Comparison of ENCODE assay signal across 9 cellular contexts in genomic region chr1:41341756-41342562, GRCh38. TPM values are rescaled to one million over a fixed set of nuclear protein-coding genes. Genes with fewer than 3 reads are reported as not detected.
A peak's percentile ranks its signal among the peaks of the same experiment; 100 is the strongest.
DNase-seq lines count a peak whose midpoint lies in the region; ATAC-seq and TF ChIP-seq lines count a peak whose summit lies in the region.
"Had no signal": no experiment of that assay in that cellular context is flagged by ENCODE, and none has a peak within 500 bp of the region (broad histone marks: within the 10 kb centered on the region; RNA-seq: fewer than 3 reads in every experiment).

No MANE protein-coding gene starts in this region.

- peak overlapping the region; percentile 25 to 73 (median 69) for H3K27ac ChIP-seq in stomach

- DNase-seq in activated CD4-positive, alpha-beta memory T cell treated with anti-CD3 and anti-CD28 coated beads, Interleukin-2, amount 10 ng/mL, durations not matched to agents 7 days and 5 days = peak; percentile 12
- DNase-seq in activated CD4-positive, alpha-beta memory T cell treated with anti-CD3 and anti-CD28 coated beads for 36 hours = no peak
- DNase-seq in NOMO-1 treated with dmso at 0.1 percent for 144 hours (lab: John Stamatoyannopoulos, UW; ENCODE audit: unreplicated experiment) (peak; percentile 66), left ventricle myocardium superior (no peak), stomach (peak; percentile 67), UCSD-AML1 (lab: John Stamatoyannopoulos, UW; ENCODE audit: unreplicated experiment) (no peak)
- no peak for DNase-seq in activated CD4-positive, alpha-beta T cell treated with anti-CD3 and anti-CD28 coated beads, Interleukin-2, amount 50 U/mL, for 1 hour
- DNase-seq in activated CD4-positive, alpha-beta T cell treated with anti-CD3 and anti-CD28 coated beads for 36 hours = no peak

- H3K9me3 Mint-ChIP-seq in activated CD4-positive, alpha-beta memory T cell treated with anti-CD3 and anti-CD28 coated beads, Interleukin-2, amount 10 ng/mL, durations not matched to agents 7 days and 5 days = peaks cover 6% of the 10 kb centered on the region
- H3K9me3 Mint-ChIP-seq in activated CD4-positive, alpha-beta memory T cell treated with anti-CD3 and anti-CD28 coated beads for 36 hours = peaks cover 7% of the 10 kb centered on the region
- H3K9me3 Mint-ChIP-seq in activated CD4-positive, alpha-beta T cell treated with anti-CD3 and anti-CD28 coated beads for 36 hours (ENCODE audit: low read depth) = peaks cover 6% of the 10 kb centered on the region

- 22 to 40% (median 25%) methylated on average over 12 to 15 of the region's 15 CpGs for WGBS in stomach, 5 donors

- H3K4me1 Mint-ChIP-seq in activated CD4-positive, alpha-beta memory T cell treated with anti-CD3 and anti-CD28 coated beads, Interleukin-2, amount 10 ng/mL, durations not matched to agents 7 days and 5 days = peaks cover 17% of the 10 kb centered on the region
- H3K4me1 Mint-ChIP-seq in activated CD4-positive, alpha-beta memory T cell treated with anti-CD3 and anti-CD28 coated beads for 36 hours (ENCODE audit: low read depth) = peaks cover 5% of the 10 kb centered on the region
- H3K4me1 Mint-ChIP-seq in activated CD4-positive, alpha-beta T cell treated with anti-CD3 and anti-CD28 coated beads for 36 hours = peaks cover 9% of the 10 kb centered on the region

- ATAC-seq in left ventricle myocardium superior = peak; percentile 44
- no peak for ATAC-seq in activated CD4-positive, alpha-beta T cell treated with anti-CD3 and anti-CD28 coated beads for 36 hours

- H3K27ac Mint-ChIP-seq in activated CD4-positive, alpha-beta memory T cell treated with anti-CD3 and anti-CD28 coated beads, Interleukin-2, amount 10 ng/mL, durations not matched to agents 7 days and 5 days = no peak overlapping the region
- H3K27ac Mint-ChIP-seq in activated CD4-positive, alpha-beta memory T cell treated with anti-CD3 and anti-CD28 coated beads for 36 hours = no peak overlapping the region
- H3K27ac Mint-ChIP-seq in activated CD4-positive, alpha-beta T cell treated with anti-CD3 and anti-CD28 coated beads for 36 hours = no peak overlapping the region
- H3K27ac Mint-ChIP-seq: B cell had no signal

- TF ChIP-seq EP300 in stomach (IDR thresholded peaks at IDR 0.05) = no peak

- intact Hi-C loops in activated CD4-positive, alpha-beta memory T cell treated with anti-CD3 and anti-CD28 coated beads for 36 hours (cut with micrococcal nuclease) = no loop called here
- intact Hi-C loops in left ventricle myocardium superior (cut with micrococcal nuclease) (no loop called here), stomach (cut with DNase I; ENCODE audit: low total_unique reads) (no loop called here)
- intact Hi-C loops in activated CD4-positive, alpha-beta T cell treated with anti-CD3 and anti-CD28 coated beads for 36 hours (cut with DNase I, micrococcal nuclease) = no loop called here

- TF ChIP-seq CTCF in stomach (IDR thresholded peaks at IDR 0.05) = no peak

- H3K4me3 ChIP-seq in stomach = peak overlapping the region in 1 of 4 donors; percentile 16

- H3K36me3 ChIP-seq in stomach = no peaks in the 10 kb centered on the region

- CTCF ChIA-PET in activated CD4-positive, alpha-beta memory T cell treated with anti-CD3 and anti-CD28 coated beads, Interleukin-2, amount 10 ng/mL, durations not matched to agents 7 days and 5 days (lab: Charles Lee) = interaction anchor here (0.9 kb wide), 1 partner anchor 19 kb away, joined by 4 read pairs; no protein-coding TSS in a partner anchor
- CTCF ChIA-PET in activated CD4-positive, alpha-beta memory T cell treated with anti-CD3 and anti-CD28 coated beads for 36 hours (lab: Charles Lee) = interaction anchor here (1.4 to 1.5 kb wide), 2 partner anchors 20 to 29 kb away, joined by 3 to 4 read pairs; partner anchors contain the start of gene FOXO6
- CTCF ChIA-PET in activated CD4-positive, alpha-beta T cell treated with anti-CD3 and anti-CD28 coated beads for 36 hours (lab: Charles Lee) = interaction anchor here (0.6 to 2.5 kb wide), 4 partner anchors 9 to 391 kb away, joined by 3 to 8 read pairs (median 5); no protein-coding TSS in a partner anchor

- POLR2A ChIA-PET in activated CD4-positive, alpha-beta memory T cell treated with anti-CD3 and anti-CD28 coated beads, Interleukin-2, amount 10 ng/mL, durations not matched to agents 7 days and 5 days (lab: Charles Lee) = no interaction called here
- POLR2A ChIA-PET in activated CD4-positive, alpha-beta memory T cell treated with anti-CD3 and anti-CD28 coated beads for 36 hours (lab: Charles Lee) = no interaction called here
- POLR2A ChIA-PET in activated CD4-positive, alpha-beta T cell treated with anti-CD3 and anti-CD28 coated beads for 36 hours (lab: Charles Lee) = interaction anchor here (0.6 to 1.1 kb wide), 2 partner anchors 19 to 967 kb away, joined by 3 read pairs; no protein-coding TSS in a partner anchor

- H3K27me3 Mint-ChIP-seq in activated CD4-positive, alpha-beta memory T cell treated with anti-CD3 and anti-CD28 coated beads, Interleukin-2, amount 10 ng/mL, durations not matched to agents 7 days and 5 days = peaks cover 22% of the 10 kb centered on the region
- peaks cover 19% of the 10 kb centered on the region for H3K27me3 Mint-ChIP-seq in activated CD4-positive, alpha-beta memory T cell treated with anti-CD3 and anti-CD28 coated beads for 36 hours
- H3K27me3 Mint-ChIP-seq in activated CD4-positive, alpha-beta T cell treated with anti-CD3 and anti-CD28 coated beads for 36 hours = peaks cover 19% of the 10 kb centered on the region

- TF ChIP-seq POLR2A in stomach (IDR thresholded peaks at IDR 0.05) = no peak

- H3K9me3 ChIP-seq in stomach = peaks cover 0 to 19% (median 9%) of the 10 kb centered on the region in 4 donors

- H3K4me1 ChIP-seq in stomach = peaks cover 0 to 16% (median 16%) of the 10 kb centered on the region in 4 donors

- no peak overlapping the region for H3K4me3 Mint-ChIP-seq in activated CD4-positive, alpha-beta memory T cell treated with anti-CD3 and anti-CD28 coated beads, Interleukin-2, amount 10 ng/mL, durations not matched to agents 7 days and 5 days
- no peak overlapping the region for H3K4me3 Mint-ChIP-seq in activated CD4-positive, alpha-beta memory T cell treated with anti-CD3 and anti-CD28 coated beads for 36 hours
- H3K4me3 Mint-ChIP-seq in activated CD4-positive, alpha-beta T cell treated with anti-CD3 and anti-CD28 coated beads for 36 hours = no peak overlapping the region
- H3K4me3 Mint-ChIP-seq: B cell had no signal

- H3K36me3 Mint-ChIP-seq in activated CD4-positive, alpha-beta memory T cell treated with anti-CD3 and anti-CD28 coated beads, Interleukin-2, amount 10 ng/mL, durations not matched to agents 7 days and 5 days (ENCODE audit: low read depth) = peaks cover 6% of the 10 kb centered on the region
- H3K36me3 Mint-ChIP-seq in activated CD4-positive, alpha-beta memory T cell treated with anti-CD3 and anti-CD28 coated beads for 36 hours = no peaks in the 10 kb centered on the region
- no peaks in the 10 kb centered on the region for H3K36me3 Mint-ChIP-seq in activated CD4-positive, alpha-beta T cell treated with anti-CD3 and anti-CD28 coated beads for 36 hours (ENCODE audit: low read depth)

- H3K27me3 ChIP-seq in stomach = no peaks in the 10 kb centered on the region

RNA-seq across cellular contexts. Expression of gene FOXO6, which starts 19.3 kb away (rescaled TPM):
- total RNA-seq in activated CD4-positive, alpha-beta memory T cell treated with anti-CD3 and anti-CD28 coated beads, Interleukin-2, amount 10 ng/mL, durations not matched to agents 7 days and 5 days = under 1 TPM in 1 of 2 experiments, not detected in 1; 0.20 TPM
- total RNA-seq in activated CD4-positive, alpha-beta memory T cell treated with anti-CD3 and anti-CD28 coated beads for 36 hours = under 1 TPM; 0.19 TPM
- 3.4 TPM for total RNA-seq in left ventricle myocardium superior
- total RNA-seq in stomach = 1 to 10 TPM in 1 of 5 donors, under 1 TPM in 1, not detected in 3; under 0.01 to 1.1 TPM
- polyA plus RNA-seq in stomach = under 1 TPM in 2 of 3 donors, not detected in 1; 0.37 to 0.83 TPM
- under 1 TPM in 1 of 2 experiments, not detected in 1; 0.09 TPM for total RNA-seq in activated CD4-positive, alpha-beta T cell treated with anti-CD3 and anti-CD28 coated beads for 36 hours

Comparison
In these comparisons a context has a peak if more than half of its experiments do, and no peak if none do; other contexts are left out.
1. DNase-seq: peak in activated CD4-positive, alpha-beta memory T cell treated with anti-CD3 and anti-CD28 coated beads, Interleukin-2, amount 10 ng/mL, durations not matched to agents 7 days and 5 days (single experiment), NOMO-1 treated with dmso at 0.1 percent for 144 hours (single experiment) and stomach (single experiment); none in activated CD4-positive, alpha-beta memory T cell treated with anti-CD3 and anti-CD28 coated beads for 36 hours (single experiment), left ventricle myocardium superior (single experiment), activated CD4-positive, alpha-beta T cell treated with anti-CD3 and anti-CD28 coated beads, Interleukin-2, amount 50 U/mL, for 1 hour (single experiment), UCSD-AML1 (single experiment) and activated CD4-positive, alpha-beta T cell treated with anti-CD3 and anti-CD28 coated beads for 36 hours (single experiment).